1 cellular context compared by ENCODE assay signal in the genomic region with DNA sequence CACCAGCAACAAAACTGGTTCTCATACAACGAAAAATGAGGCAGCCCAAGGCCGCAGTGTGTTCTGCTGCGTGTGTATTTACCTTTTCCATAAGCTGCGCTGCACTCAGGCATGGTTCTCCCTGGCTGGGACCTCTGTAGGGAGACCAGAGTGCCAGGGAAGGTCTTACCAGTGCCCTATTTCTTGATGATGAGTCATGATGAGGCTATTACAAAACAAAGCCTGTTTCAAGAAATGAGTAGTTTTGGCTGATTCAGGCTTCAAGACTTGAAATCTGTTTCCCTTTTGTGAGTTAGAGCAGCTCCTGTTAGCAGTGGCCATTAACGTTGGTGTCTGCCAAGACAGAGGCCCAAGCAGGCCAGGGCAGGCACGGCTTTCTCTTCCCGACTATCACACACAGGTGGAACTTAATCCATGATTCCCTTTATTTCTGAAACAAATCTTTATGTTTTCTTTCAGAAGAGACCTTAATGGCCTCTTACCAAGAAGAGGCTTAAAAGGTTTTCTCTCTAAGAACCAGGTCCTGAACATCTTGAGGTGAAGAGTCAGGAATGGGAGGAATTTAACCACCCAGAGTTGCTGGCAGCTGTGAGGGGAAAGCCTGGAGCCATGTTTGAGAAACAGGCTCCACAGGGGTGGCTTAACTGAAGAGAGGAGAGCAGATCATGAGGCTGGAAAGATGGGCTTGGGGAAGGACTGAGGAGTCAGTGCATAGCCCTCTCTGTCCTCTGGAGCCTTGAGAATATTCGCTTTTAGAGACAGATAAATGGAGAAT.
TF ChIP-seq lines count a peak whose summit lies in the region.

No MANE protein-coding gene starts in this region.

TF ChIP-seq in HCT116, 20 proteins besides CTCF, POLR2A, EP300 and RAD21 (continued from another document):
- TF ChIP-seq SP1 (IDR thresholded peaks at IDR 0.05; ENCODE audit: low read depth) (peak; percentile 26; the same call in 1 of the 2 replicates), FOSL1 (IDR thresholded peaks at IDR 0.05; ENCODE audit: low read depth) (peak; percentile 69), EZH2 (IDR thresholded peaks at IDR 0.05) (no peak), CEBPB (IDR thresholded peaks at IDR 0.05; ENCODE audit: low read depth) (peak; percentile 77), POLR2AphosphoS5 (IDR thresholded peaks at IDR 0.05; ENCODE audit: low read depth, low read length) (no peak), JUND (IDR thresholded peaks at IDR 0.05) (peak; percentile 45), CBX3 (IDR thresholded peaks at IDR 0.05; ENCODE audit: low read depth) (0 out of 2 replicates have a peak, but pooled peaks have one; percentile 57)
- TF ChIP-seq, protein P1, sequence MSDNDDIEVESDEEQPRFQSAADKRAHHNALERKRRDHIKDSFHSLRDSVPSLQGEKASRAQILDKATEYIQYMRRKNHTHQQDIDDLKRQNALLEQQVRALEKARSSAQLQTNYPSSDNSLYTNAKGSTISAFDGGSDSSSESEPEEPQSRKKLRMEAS (IDR thresholded peaks at IDR 0.05) = no peak
